In the genomic region with DNA sequence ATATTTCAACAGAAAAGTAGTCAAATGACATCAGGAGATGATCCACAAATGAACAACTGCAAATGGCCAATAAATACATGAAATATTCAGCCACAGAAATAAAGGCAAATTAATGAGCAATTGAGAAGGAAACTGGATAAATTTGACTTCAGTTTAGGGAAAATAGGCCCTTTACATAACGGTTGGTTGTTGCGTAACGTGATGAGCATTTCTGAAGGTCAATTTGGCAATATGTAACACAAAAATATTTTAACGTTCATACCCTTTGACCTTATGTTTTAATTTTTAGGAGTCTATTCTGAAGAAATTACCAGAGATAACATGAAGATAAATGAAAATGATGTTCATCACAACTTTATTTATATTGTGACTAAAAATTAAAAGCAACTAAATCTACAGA, we compare ENCODE assay signal across 2 cellular contexts.
A peak's percentile ranks its signal among the peaks of the same experiment; 100 is the strongest.
TF ChIP-seq lines count a peak whose summit lies in the region.

No MANE protein-coding gene starts in this region.

TF ChIP-seq in HepG2, 621 proteins besides CTCF, POLR2A, EP300 and RAD21:
- TF ChIP-seq CEBPG (CRISPR knock-in tag; IDR thresholded peaks at IDR 0.05) (peak; percentile 47; the same call in 1 of the 2 replicates), ZNF83 (CRISPR knock-in tag; IDR thresholded peaks at IDR 0.05; ENCODE audit: borderline replicate concordance) (no peak), CEBPB (IDR thresholded peaks at IDR 0.05; ENCODE audit: borderline replicate concordance, low read depth, low read length) (peak; percentile 87)

TF ChIP-seq in K562, 482 proteins besides CTCF, POLR2A, EP300 and RAD21:
- TF ChIP-seq CEBPB (tag; IDR thresholded peaks at IDR 0.05): peak; percentile 84
- no peak for TF ChIP-seq MYC (IDR thresholded peaks at IDR 0.05; ENCODE audit: low read depth, low read length)
- TF ChIP-seq MYC (CRISPR knock-in tag; IDR thresholded peaks at IDR 0.05; ENCODE audit: borderline replicate concordance, low read depth): no peak
- no peak for TF ChIP-seq CEBPG (CRISPR knock-in tag; IDR thresholded peaks at IDR 0.05)
- 0 out of 4 replicates have a peak, but pooled peaks of 1 of the 2 experiments have one; percentile 29 for TF ChIP-seq CEBPG (tag; conservative IDR thresholded peaks at IDR 0.05 in 1 of 2, IDR thresholded peaks at IDR 0.05 in 1 of 2)
